Comparison of ENCODE assay signal across 2 cellular contexts in genomic region chr20:23144856-23145255, GRCh38.
TF ChIP-seq lines count a peak whose summit lies in the region.

No MANE protein-coding gene starts in this region.

TF ChIP-seq in SK-N-SH, 30 proteins besides CTCF, POLR2A, EP300 and RAD21 (continued from another document):
- TF ChIP-seq IRF3 (IDR thresholded peaks at IDR 0.05; ENCODE audit: low read depth, low read length): no peak
- TF ChIP-seq FOXM1 (IDR thresholded peaks at IDR 0.05; ENCODE audit: low read depth): no peak
- TF ChIP-seq MAX (IDR thresholded peaks at IDR 0.05; ENCODE audit: low read depth): no peak
- TF ChIP-seq USF2 (IDR thresholded peaks at IDR 0.05; ENCODE audit: borderline replicate concordance, low read depth, low read length): no peak
- no peak for TF ChIP-seq ELF1 (IDR thresholded peaks at IDR 0.05)
- TF ChIP-seq MXI1 (IDR thresholded peaks at IDR 0.05; ENCODE audit: low read depth, low read length): no peak
- TF ChIP-seq RFX5 (IDR thresholded peaks at IDR 0.05; ENCODE audit: low read length): no peak

TF ChIP-seq in SK-N-SH treated with all-trans-retinoic acid at 6 μM for 48 hours, 23 proteins besides CTCF, POLR2A, EP300 and RAD21 (continued from another document):
- TF ChIP-seq, protein P1, sequence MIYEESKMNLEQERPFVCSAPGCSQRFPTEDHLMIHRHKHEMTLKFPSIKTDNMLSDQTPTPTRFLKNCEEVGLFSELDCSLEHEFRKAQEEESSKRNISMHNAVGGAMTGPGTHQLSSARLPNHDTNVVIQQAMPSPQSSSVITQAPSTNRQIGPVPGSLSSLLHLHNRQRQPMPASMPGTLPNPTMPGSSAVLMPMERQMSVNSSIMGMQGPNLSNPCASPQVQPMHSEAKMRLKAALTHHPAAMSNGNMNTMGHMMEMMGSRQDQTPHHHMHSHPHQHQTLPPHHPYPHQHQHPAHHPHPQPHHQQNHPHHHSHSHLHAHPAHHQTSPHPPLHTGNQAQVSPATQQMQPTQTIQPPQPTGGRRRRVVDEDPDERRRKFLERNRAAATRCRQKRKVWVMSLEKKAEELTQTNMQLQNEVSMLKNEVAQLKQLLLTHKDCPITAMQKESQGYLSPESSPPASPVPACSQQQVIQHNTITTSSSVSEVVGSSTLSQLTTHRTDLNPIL (CRISPR knock-in tag; IDR thresholded peaks at IDR 0.05; ENCODE audit: low read depth): no peak
- TF ChIP-seq OSR1 (CRISPR knock-in tag; IDR thresholded peaks at IDR 0.05) (no peak), ZFP30 (CRISPR knock-in tag; IDR thresholded peaks at IDR 0.05) (no peak)
